In the genomic region with DNA sequence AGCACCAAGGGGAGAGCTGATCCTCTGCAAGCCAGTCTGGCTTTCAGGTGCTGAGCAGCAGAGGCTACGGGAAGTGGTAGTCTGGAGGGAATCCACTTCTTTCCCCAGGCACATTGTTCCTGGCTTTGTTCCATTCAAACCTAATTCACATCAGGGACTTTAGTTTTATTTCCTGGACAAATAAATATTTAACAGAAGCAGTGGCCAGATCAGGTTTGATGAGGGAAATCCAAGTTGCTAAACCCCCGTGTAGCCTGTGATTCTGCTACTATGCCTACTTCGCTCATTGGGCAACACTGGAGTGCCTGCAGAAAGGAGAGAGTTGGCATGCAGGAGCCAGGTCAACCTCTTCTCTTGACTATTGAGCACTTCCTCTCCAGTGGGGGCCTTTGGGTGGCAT, we compare ENCODE assay signal across 24 cellular contexts. TPM values are rescaled to one million over a fixed set of nuclear protein-coding genes. Genes with fewer than 3 reads are reported as not detected.
"Had no signal": no experiment of that assay in that cellular context is flagged by ENCODE, and none has a peak within 500 bp of the region (broad histone marks: within the 10 kb centered on the region; RNA-seq: fewer than 3 reads in every experiment).

No MANE protein-coding gene starts in this region.

- H3K27ac Mint-ChIP-seq: activated CD8-positive, alpha-beta T cell treated with anti-CD3 and anti-CD28 coated beads, Interleukin-2, amount 10 ng/mL, durations not matched to agents 7 days and 5 days; IgD-negative memory B cell had no signal

- ATAC-seq: activated CD4-positive, CD25-positive, alpha-beta regulatory T cell treated with anti-CD3 and anti-CD28 coated beads, Interleukin-2, amount 50 U/mL, for 24 hours; activated CD8-positive, alpha-beta T cell treated with anti-CD3 and anti-CD28 coated beads, Interleukin-2, amount 10 ng/mL, durations not matched to agents 7 days and 5 days had no signal

- FAIRE-seq: bronchial epithelial cell had no signal

- H3K4me3 Mint-ChIP-seq: activated CD8-positive, alpha-beta T cell treated with anti-CD3 and anti-CD28 coated beads, Interleukin-2, amount 10 ng/mL, durations not matched to agents 7 days and 5 days; IgD-negative memory B cell had no signal

- DNase-seq: activated CD4-positive, alpha-beta T cell treated with anti-CD3 and anti-CD28 coated beads for 4 hours; activated CD8-positive, alpha-beta memory T cell treated with anti-CD3 and anti-CD28 coated beads, Interleukin-2, amount 50 U/mL, for 48 hours; activated CD8-positive, alpha-beta T cell treated with anti-CD3 and anti-CD28 coated beads, Interleukin-2, amount 10 ng/mL, durations not matched to agents 7 days and 5 days; activated naive CD4-positive, alpha-beta T cell treated with anti-CD3 and anti-CD28 coated beads, Interleukin-2, amount 50 U/mL, for 16 hours; activated T-cell treated with anti-CD3 and anti-CD28 coated beads, Interleukin-2, amount 50 U/mL, for 1 hour; aorta; KG1; MV-4-11; NCI-H1092 treated with DMSO at 0.1 percent for 48 hours; NCI-H1417 treated with DMSO at 0.1 percent for 48 hours; NCI-H1694; NCI-H2029; NCI-H2107; NCI-H345; NCI-H510A; NCI-H526 treated with DMSO at 0.1 percent for 48 hours; NCI-H82; SIG-M5; T-helper 2 cell; T1000 had no signal

- H3K36me3 Mint-ChIP-seq: IgD-negative memory B cell had no signal

RNA-seq across cellular contexts. Expression of a gene that starts 13.8 kb away (rescaled TPM):
- total RNA-seq: OCI-LY7 had no signal
- polyA plus RNA-seq: IgD-negative memory B cell had no signal

RNA-seq across cellular contexts. Expression of a gene that starts 41.2 kb away (rescaled TPM):
- total RNA-seq: activated CD8-positive, alpha-beta T cell treated with anti-CD3 and anti-CD28 coated beads, Interleukin-2, amount 10 ng/mL, durations not matched to agents 7 days and 5 days; OCI-LY7 had no signal
- polyA plus RNA-seq: IgD-negative memory B cell had no signal
